Comparison of ENCODE assay signal across 2 cellular contexts in the genomic region with DNA sequence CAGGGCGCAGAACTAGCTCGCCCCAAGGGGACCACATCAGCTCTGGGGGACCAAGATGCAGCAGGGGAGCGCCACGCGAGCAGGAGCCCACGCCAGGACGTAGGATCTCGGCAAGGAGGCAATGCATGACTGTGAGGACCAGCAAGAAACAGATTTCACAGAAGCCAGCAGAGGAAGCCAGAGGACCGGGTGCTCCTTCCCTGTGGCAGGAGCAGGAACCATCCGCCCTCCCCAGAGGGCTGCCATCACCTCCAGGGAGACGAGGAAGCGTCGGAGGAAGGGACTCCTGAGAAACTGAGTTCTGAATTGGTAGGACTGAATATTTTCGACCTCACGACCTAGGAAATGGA.
TF ChIP-seq lines count a peak whose summit lies in the region.

No MANE protein-coding gene starts in this region.

TF ChIP-seq in GM23338, 12 proteins besides CTCF, POLR2A, EP300 and RAD21 (continues in another document):
- TF ChIP-seq EZH2 (IDR thresholded peaks at IDR 0.05; ENCODE audit: low read depth, unreplicated experiment) (no peak), CREB1 (CRISPR knock-in tag; IDR thresholded peaks at IDR 0.05; ENCODE audit: low read depth) (no peak), NANOG (IDR thresholded peaks at IDR 0.05; ENCODE audit: borderline replicate concordance) (no peak), STAT1 (IDR thresholded peaks at IDR 0.05; ENCODE audit: unreplicated experiment) (no peak), JUNB (IDR thresholded peaks at IDR 0.05; ENCODE audit: unreplicated experiment) (no peak), EZH2phosphoT487 (IDR thresholded peaks at IDR 0.05; ENCODE audit: unreplicated experiment) (no peak), ZNF114 (CRISPR knock-in tag; IDR thresholded peaks at IDR 0.05) (no peak), ZNF331 (CRISPR knock-in tag; IDR thresholded peaks at IDR 0.05; ENCODE audit: low read depth) (no peak)
- TF ChIP-seq, protein P1, sequence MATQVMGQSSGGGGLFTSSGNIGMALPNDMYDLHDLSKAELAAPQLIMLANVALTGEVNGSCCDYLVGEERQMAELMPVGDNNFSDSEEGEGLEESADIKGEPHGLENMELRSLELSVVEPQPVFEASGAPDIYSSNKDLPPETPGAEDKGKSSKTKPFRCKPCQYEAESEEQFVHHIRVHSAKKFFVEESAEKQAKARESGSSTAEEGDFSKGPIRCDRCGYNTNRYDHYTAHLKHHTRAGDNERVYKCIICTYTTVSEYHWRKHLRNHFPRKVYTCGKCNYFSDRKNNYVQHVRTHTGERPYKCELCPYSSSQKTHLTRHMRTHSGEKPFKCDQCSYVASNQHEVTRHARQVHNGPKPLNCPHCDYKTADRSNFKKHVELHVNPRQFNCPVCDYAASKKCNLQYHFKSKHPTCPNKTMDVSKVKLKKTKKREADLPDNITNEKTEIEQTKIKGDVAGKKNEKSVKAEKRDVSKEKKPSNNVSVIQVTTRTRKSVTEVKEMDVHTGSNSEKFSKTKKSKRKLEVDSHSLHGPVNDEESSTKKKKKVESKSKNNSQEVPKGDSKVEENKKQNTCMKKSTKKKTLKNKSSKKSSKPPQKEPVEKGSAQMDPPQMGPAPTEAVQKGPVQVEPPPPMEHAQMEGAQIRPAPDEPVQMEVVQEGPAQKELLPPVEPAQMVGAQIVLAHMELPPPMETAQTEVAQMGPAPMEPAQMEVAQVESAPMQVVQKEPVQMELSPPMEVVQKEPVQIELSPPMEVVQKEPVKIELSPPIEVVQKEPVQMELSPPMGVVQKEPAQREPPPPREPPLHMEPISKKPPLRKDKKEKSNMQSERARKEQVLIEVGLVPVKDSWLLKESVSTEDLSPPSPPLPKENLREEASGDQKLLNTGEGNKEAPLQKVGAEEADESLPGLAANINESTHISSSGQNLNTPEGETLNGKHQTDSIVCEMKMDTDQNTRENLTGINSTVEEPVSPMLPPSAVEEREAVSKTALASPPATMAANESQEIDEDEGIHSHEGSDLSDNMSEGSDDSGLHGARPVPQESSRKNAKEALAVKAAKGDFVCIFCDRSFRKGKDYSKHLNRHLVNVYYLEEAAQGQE (IDR thresholded peaks at IDR 0.05; ENCODE audit: unreplicated experiment): no peak
- TF ChIP-seq, protein P2, sequence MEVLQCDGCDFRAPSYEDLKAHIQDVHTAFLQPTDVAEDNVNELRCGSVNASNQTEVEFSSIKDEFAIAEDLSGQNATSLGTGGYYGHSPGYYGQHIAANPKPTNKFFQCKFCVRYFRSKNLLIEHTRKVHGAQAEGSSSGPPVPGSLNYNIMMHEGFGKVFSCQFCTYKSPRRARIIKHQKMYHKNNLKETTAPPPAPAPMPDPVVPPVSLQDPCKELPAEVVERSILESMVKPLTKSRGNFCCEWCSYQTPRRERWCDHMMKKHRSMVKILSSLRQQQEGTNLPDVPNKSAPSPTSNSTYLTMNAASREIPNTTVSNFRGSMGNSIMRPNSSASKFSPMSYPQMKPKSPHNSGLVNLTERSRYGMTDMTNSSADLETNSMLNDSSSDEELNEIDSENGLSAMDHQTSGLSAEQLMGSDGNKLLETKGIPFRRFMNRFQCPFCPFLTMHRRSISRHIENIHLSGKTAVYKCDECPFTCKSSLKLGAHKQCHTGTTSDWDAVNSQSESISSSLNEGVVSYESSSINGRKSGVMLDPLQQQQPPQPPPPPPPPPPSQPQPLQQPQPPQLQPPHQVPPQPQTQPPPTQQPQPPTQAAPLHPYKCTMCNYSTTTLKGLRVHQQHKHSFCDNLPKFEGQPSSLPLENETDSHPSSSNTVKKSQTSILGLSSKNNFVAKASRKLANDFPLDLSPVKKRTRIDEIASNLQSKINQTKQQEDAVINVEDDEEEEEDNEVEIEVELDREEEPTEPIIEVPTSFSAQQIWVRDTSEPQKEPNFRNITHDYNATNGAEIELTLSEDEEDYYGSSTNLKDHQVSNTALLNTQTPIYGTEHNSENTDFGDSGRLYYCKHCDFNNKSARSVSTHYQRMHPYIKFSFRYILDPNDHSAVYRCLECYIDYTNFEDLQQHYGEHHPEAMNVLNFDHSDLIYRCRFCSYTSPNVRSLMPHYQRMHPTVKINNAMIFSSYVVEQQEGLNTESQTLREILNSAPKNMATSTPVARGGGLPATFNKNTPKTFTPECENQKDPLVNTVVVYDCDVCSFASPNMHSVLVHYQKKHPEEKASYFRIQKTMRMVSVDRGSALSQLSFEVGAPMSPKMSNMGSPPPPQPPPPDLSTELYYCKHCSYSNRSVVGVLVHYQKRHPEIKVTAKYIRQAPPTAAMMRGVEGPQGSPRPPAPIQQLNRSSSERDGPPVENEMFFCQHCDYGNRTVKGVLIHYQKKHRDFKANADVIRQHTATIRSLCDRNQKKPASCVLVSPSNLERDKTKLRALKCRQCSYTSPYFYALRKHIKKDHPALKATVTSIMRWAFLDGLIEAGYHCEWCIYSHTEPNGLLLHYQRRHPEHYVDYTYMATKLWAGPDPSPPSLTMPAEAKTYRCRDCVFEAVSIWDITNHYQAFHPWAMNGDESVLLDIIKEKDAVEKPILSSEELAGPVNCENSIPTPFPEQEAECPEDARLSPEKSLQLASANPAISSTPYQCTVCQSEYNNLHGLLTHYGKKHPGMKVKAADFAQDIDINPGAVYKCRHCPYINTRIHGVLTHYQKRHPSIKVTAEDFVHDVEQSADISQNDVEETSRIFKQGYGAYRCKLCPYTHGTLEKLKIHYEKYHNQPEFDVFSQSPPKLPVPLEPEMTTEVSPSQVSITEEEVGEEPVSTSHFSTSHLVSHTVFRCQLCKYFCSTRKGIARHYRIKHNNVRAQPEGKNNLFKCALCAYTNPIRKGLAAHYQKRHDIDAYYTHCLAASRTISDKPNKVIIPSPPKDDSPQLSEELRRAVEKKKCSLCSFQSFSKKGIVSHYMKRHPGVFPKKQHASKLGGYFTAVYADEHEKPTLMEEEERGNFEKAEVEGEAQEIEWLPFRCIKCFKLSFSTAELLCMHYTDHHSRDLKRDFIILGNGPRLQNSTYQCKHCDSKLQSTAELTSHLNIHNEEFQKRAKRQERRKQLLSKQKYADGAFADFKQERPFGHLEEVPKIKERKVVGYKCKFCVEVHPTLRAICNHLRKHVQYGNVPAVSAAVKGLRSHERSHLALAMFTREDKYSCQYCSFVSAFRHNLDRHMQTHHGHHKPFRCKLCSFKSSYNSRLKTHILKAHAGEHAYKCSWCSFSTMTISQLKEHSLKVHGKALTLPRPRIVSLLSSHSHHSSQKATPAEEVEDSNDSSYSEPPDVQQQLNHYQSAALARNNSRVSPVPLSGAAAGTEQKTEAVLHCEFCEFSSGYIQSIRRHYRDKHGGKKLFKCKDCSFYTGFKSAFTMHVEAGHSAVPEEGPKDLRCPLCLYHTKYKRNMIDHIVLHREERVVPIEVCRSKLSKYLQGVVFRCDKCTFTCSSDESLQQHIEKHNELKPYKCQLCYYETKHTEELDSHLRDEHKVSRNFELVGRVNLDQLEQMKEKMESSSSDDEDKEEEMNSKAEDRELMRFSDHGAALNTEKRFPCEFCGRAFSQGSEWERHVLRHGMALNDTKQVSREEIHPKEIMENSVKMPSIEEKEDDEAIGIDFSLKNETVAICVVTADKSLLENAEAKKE (CRISPR knock-in tag; IDR thresholded peaks at IDR 0.05): no peak
- TF ChIP-seq, protein P3, sequence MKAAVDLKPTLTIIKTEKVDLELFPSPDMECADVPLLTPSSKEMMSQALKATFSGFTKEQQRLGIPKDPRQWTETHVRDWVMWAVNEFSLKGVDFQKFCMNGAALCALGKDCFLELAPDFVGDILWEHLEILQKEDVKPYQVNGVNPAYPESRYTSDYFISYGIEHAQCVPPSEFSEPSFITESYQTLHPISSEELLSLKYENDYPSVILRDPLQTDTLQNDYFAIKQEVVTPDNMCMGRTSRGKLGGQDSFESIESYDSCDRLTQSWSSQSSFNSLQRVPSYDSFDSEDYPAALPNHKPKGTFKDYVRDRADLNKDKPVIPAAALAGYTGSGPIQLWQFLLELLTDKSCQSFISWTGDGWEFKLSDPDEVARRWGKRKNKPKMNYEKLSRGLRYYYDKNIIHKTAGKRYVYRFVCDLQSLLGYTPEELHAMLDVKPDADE (IDR thresholded peaks at IDR 0.05): no peak

TF ChIP-seq in GM12878, 131 proteins besides CTCF, POLR2A, EP300 and RAD21:
- TF ChIP-seq MEF2B (IDR thresholded peaks at IDR 0.05; ENCODE audit: partially characterized antibody, poor library complexity, severe bottlenecking) (peak; percentile 33), POLR2AphosphoS5 (IDR thresholded peaks at IDR 0.05; ENCODE audit: low read length) (no peak)
